1 cellular context compared by ENCODE assay signal in genomic region chr15:75903331-75904240, GRCh38.
TF ChIP-seq lines count a peak whose summit lies in the region.

TSS of gene FBXO22 (plus strand) at chr15:75903878. CDS start at chr15:75903964, 86 bp downstream.

TF ChIP-seq in K562, 482 proteins besides CTCF, POLR2A, EP300 and RAD21 (continued from another document and continues in another):
- TF ChIP-seq NCOA1 (IDR thresholded peaks at IDR 0.05; ENCODE audit: low read depth) (peak; percentile 96), ZNF644 (tag; IDR thresholded peaks at IDR 0.05; ENCODE audit: low read depth) (no peak), ZBTB8A (IDR thresholded peaks at IDR 0.05; ENCODE audit: partially characterized antibody) (no peak), ILF3 (IDR thresholded peaks at IDR 0.05; ENCODE audit: borderline replicate concordance) (no peak), BRCA1 (IDR thresholded peaks at IDR 0.05) (no peak), BRCA1 (CRISPR knock-in tag; IDR thresholded peaks at IDR 0.05) (no peak), ZNF184 (CRISPR knock-in tag; IDR thresholded peaks at IDR 0.05) (no peak), THRB (CRISPR knock-in tag; conservative IDR thresholded peaks at IDR 0.05) (no peak; the same call in 1 of the 2 replicates), RUNX1 (IDR thresholded peaks at IDR 0.05; ENCODE audit: low read depth) (no peak; the same call in 1 of the 2 replicates), SRSF9 (IDR thresholded peaks at IDR 0.05; ENCODE audit: borderline replicate concordance, low read depth, low read length) (no peak), ATF7 (IDR thresholded peaks at IDR 0.05) (peak; percentile 88), SAFB2 (IDR thresholded peaks at IDR 0.05; ENCODE audit: borderline replicate concordance, low read depth, low read length, severe bottlenecking) (no peak), RNF2 (IDR thresholded peaks at IDR 0.05) (peak; percentile 80), NR1H2 (CRISPR knock-in tag; IDR thresholded peaks at IDR 0.05) (no peak), ZBTB34 (CRISPR knock-in tag; IDR thresholded peaks at IDR 0.05) (no peak), SP1 (CRISPR knock-in tag; IDR thresholded peaks at IDR 0.05) (peak; percentile 95), ZBTB7A (IDR thresholded peaks at IDR 0.05; ENCODE audit: borderline replicate concordance, control insufficient read depth, low read depth, low read length) (peak; percentile 76; the same call in 1 of the 2 replicates), MNT (conservative IDR thresholded peaks at IDR 0.05) (peak; percentile 70 to 85; a peak in 3 of 4 replicates), CREB3 (tag; conservative IDR thresholded peaks at IDR 0.05; ENCODE audit: low read depth) (no peak), SRSF3 (IDR thresholded peaks at IDR 0.05; ENCODE audit: insufficient read depth, low read length) (no peak), GTF3C2 (IDR thresholded peaks at IDR 0.05; ENCODE audit: borderline replicate concordance, extremely low read depth, insufficient read length) (no peak), E2F4 (CRISPR knock-in tag; IDR thresholded peaks at IDR 0.05; ENCODE audit: low read depth) (0 out of 2 replicates have a peak, but pooled peaks have one; percentile 14), ZBTB1 (CRISPR knock-in tag; IDR thresholded peaks at IDR 0.05; ENCODE audit: borderline replicate concordance, low read depth) (0 out of 2 replicates have a peak, but pooled peaks have one; percentile 48), ZNF76 (CRISPR knock-in tag; IDR thresholded peaks at IDR 0.05; ENCODE audit: borderline replicate concordance) (no peak), MLX (CRISPR knock-in tag; conservative IDR thresholded peaks at IDR 0.05) (no peak), HNRNPL (IDR thresholded peaks at IDR 0.05; ENCODE audit: low read depth, low read length) (0 out of 2 replicates have a peak, but pooled peaks have one; percentile 67), HMBOX1 (IDR thresholded peaks at IDR 0.05) (0 out of 2 replicates have a peak, but pooled peaks have one; percentile 23), HLTF (IDR thresholded peaks at IDR 0.05) (no peak), NRF1 (conservative IDR thresholded peaks at IDR 0.05 in 1 of 2, IDR thresholded peaks at IDR 0.05 in 1 of 2) (peak; percentile 86 to 88), ZNF668 (CRISPR knock-in tag; IDR thresholded peaks at IDR 0.05) (no peak), U2AF2 (optimal IDR thresholded peaks at IDR 0.05; ENCODE audit: low read depth, low read length) (no peak), CXXC5 (CRISPR knock-in tag; IDR thresholded peaks at IDR 0.05) (peak; percentile 95), ZNF436 (CRISPR knock-in tag; IDR thresholded peaks at IDR 0.05) (no peak), MIER1 (IDR thresholded peaks at IDR 0.05; ENCODE audit: low read depth) (no peak), MTA2 (IDR thresholded peaks at IDR 0.05; ENCODE audit: low read depth) (no peak), ETV1 (tag; conservative IDR thresholded peaks at IDR 0.05; ENCODE audit: low read depth) (peak; percentile 84), FOXK2 (conservative IDR thresholded peaks at IDR 0.05 in 1 of 2, IDR thresholded peaks at IDR 0.05 in 1 of 2; ENCODE audit: low read depth in 2 of 2) (peak; percentile 72 to 78), KLF6 (CRISPR knock-in tag; IDR thresholded peaks at IDR 0.05; ENCODE audit: borderline replicate concordance) (peak; percentile 64; the same call in 1 of the 2 replicates), DLX4 (CRISPR knock-in tag; IDR thresholded peaks at IDR 0.05) (no peak), ZNF253 (CRISPR knock-in tag; conservative IDR thresholded peaks at IDR 0.05) (no peak), RBBP5 (IDR thresholded peaks at IDR 0.05; ENCODE audit: borderline replicate concordance, insufficient read depth, low read length, poor library complexity, severe bottlenecking) (peak; percentile 95), CBX2 (IDR thresholded peaks at IDR 0.05; ENCODE audit: insufficient read depth, low read length, poor library complexity, severe bottlenecking) (no peak), ZNF740 (CRISPR knock-in tag; IDR thresholded peaks at IDR 0.05) (no peak), ZNF740 (tag; IDR thresholded peaks at IDR 0.05) (no peak), ETV6 (IDR thresholded peaks at IDR 0.05; ENCODE audit: borderline replicate concordance in 1 of 2, low read depth in 2 of 2, low read length in 1 of 2) (no peak), ETV6 (CRISPR knock-in tag; IDR thresholded peaks at IDR 0.05; ENCODE audit: borderline replicate concordance) (no peak), SNIP1 (IDR thresholded peaks at IDR 0.05; ENCODE audit: low read depth) (no peak), KLF10 (CRISPR knock-in tag; IDR thresholded peaks at IDR 0.05) (no peak), FUS (optimal IDR thresholded peaks at IDR 0.05; ENCODE audit: low read depth, low read length) (peak; percentile 67), TFE3 (CRISPR knock-in tag; IDR thresholded peaks at IDR 0.05) (no peak), ZNF586 (CRISPR knock-in tag; conservative IDR thresholded peaks at IDR 0.05) (no peak), MAFG (tag; conservative IDR thresholded peaks at IDR 0.05) (no peak), ATF6 (CRISPR knock-in tag; IDR thresholded peaks at IDR 0.05) (no peak)
